ENCODE assay signal across 30 cellular contexts in the genomic region with DNA sequence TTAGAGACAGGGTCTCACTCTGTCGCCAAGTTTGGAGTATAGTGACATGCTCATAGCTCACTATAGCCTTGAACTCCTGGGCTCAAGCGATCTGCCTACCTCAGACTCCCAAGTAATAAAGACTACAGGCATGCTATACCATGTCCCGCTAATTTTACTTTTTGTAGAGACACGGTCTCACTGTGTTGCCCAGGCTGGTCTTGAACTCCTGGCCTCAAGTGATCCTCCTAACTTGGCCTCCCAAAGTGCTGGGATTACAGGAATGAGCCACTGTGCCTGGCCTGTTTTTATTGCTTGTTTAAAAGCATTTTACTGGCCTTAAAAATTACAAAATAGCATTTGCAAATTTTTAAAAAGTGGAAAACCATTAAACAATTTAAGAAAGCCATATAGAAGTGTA.
"Had no signal": no experiment of that assay in that cellular context is flagged by ENCODE, and none has a peak within 500 bp of the region (broad histone marks: within the 10 kb centered on the region; RNA-seq: fewer than 3 reads in every experiment).

No MANE protein-coding gene starts in this region.

- H3K27ac Mint-ChIP-seq: activated CD4-positive, alpha-beta T cell treated with anti-CD3 and anti-CD28 coated beads, Interleukin-2, amount 10 ng/mL, durations not matched to agents 7 days and 5 days; activated CD8-positive, alpha-beta T cell treated with anti-CD3 and anti-CD28 coated beads for 36 hours; activated naive CD8-positive, alpha-beta T cell; activated T-helper 17 cell treated with anti-CD3 and anti-CD28 coated beads, Interleukin-2, amount 50 U/mL, for 72 hours; dendritic cell treated with granulocyte-macrophage colony-stimulating factor and Interleukin-4, amounts not matched to agents 40 ng/mL and 50 ng/mL, for 4 days had no signal

- H3K4me3 ChIP-seq: coronary artery, dorsolateral prefrontal cortex, esophagus muscularis mucosa, gastrocnemius medialis, heart left ventricle had no signal

- H3K27ac ChIP-seq: brain microvascular endothelial cell, coronary artery, dorsolateral prefrontal cortex, esophagus muscularis mucosa, foreskin keratinocyte, gastrocnemius medialis, heart left ventricle had no signal

- H3K9me3 ChIP-seq: esophagus muscularis mucosa, gastrocnemius medialis had no signal

- ATAC-seq: activated CD8-positive, alpha-beta T cell treated with anti-CD3 and anti-CD28 coated beads for 36 hours; activated T-cell treated with anti-CD3 and anti-CD28 coated beads, Interleukin-2, amount 50 U/mL, for 4 hours; activated T-helper 17 cell treated with anti-CD3 and anti-CD28 coated beads, Interleukin-2, amount 50 U/mL, for 72 hours; foreskin keratinocyte; gastrocnemius medialis; heart left ventricle had no signal

- DNase-seq: activated CD4-positive, alpha-beta T cell treated with anti-CD3 and anti-CD28 coated beads for 1 hour; activated CD4-positive, alpha-beta T cell treated with anti-CD3 and anti-CD28 coated beads for 4 hours; activated CD4-positive, alpha-beta T cell treated with anti-CD3 and anti-CD28 coated beads, Interleukin-2, amount 10 ng/mL, durations not matched to agents 7 days and 5 days; activated CD4-positive, alpha-beta T cell treated with anti-CD3 and anti-CD28 coated beads, Interleukin-2, amount 50 U/mL, for 4 hours; activated CD8-positive, alpha-beta memory T cell treated with anti-CD3 and anti-CD28 coated beads for 24 hours; activated CD8-positive, alpha-beta T cell treated with anti-CD3 and anti-CD28 coated beads for 36 hours; activated effector memory CD4-positive, alpha-beta T cell treated with Interleukin-2 at 50 U/mL for 16 hours; activated gamma-delta T cell treated with Interleukin-2 at 50 U/mL for 16 hours; activated naive CD4-positive, alpha-beta T cell treated with anti-CD3 and anti-CD28 coated beads, Interleukin-2, amount 50 U/mL, for 16 hours; activated naive CD4-positive, alpha-beta T cell treated with Interleukin-2 at 50 U/mL for 16 hours; activated T-cell treated with anti-CD3 and anti-CD28 coated beads, Interleukin-2, amount 50 U/mL, for 4 hours; amniotic stem cell; anterior cingulate cortex; brain microvascular endothelial cell; dorsolateral prefrontal cortex; effector memory CD4-positive, alpha-beta T cell; erythroblast; foreskin keratinocyte; gastrocnemius medialis; glutamatergic neuron; heart left ventricle; T-helper 2 cell had no signal

- H3K36me3 ChIP-seq: brain microvascular endothelial cell, esophagus muscularis mucosa, gastrocnemius medialis, heart left ventricle had no signal

- H3K27me3 ChIP-seq: brain microvascular endothelial cell, dorsolateral prefrontal cortex, esophagus muscularis mucosa, foreskin keratinocyte, gastrocnemius medialis, heart left ventricle had no signal

- H3K4me1 ChIP-seq: gastrocnemius medialis, heart left ventricle had no signal

- H3K4me1 Mint-ChIP-seq: activated CD4-positive, alpha-beta T cell treated with anti-CD3 and anti-CD28 coated beads, Interleukin-2, amount 10 ng/mL, durations not matched to agents 7 days and 5 days had no signal

- H3K4me3 Mint-ChIP-seq: activated CD4-positive, alpha-beta T cell treated with anti-CD3 and anti-CD28 coated beads, Interleukin-2, amount 10 ng/mL, durations not matched to agents 7 days and 5 days; activated CD8-positive, alpha-beta T cell treated with anti-CD3 and anti-CD28 coated beads for 36 hours; activated naive CD8-positive, alpha-beta T cell; activated T-cell treated with anti-CD3 and anti-CD28 coated beads, Interleukin-2, amount 50 U/mL, for 4 hours; activated T-helper 17 cell treated with anti-CD3 and anti-CD28 coated beads, Interleukin-2, amount 50 U/mL, for 72 hours; central memory CD8-positive, alpha-beta T cell; dendritic cell treated with granulocyte-macrophage colony-stimulating factor and Interleukin-4, amounts not matched to agents 40 ng/mL and 50 ng/mL, for 4 days had no signal

- H3K9me3 Mint-ChIP-seq: activated CD4-positive, alpha-beta T cell treated with anti-CD3 and anti-CD28 coated beads, Interleukin-2, amount 10 ng/mL, durations not matched to agents 7 days and 5 days; central memory CD8-positive, alpha-beta T cell; dendritic cell treated with granulocyte-macrophage colony-stimulating factor and Interleukin-4, amounts not matched to agents 40 ng/mL and 50 ng/mL, for 4 days had no signal

- FAIRE-seq: astrocyte, bronchial epithelial cell had no signal

- H3K27me3 Mint-ChIP-seq: activated CD8-positive, alpha-beta T cell treated with anti-CD3 and anti-CD28 coated beads for 36 hours; activated naive CD8-positive, alpha-beta T cell; activated T-helper 17 cell treated with anti-CD3 and anti-CD28 coated beads, Interleukin-2, amount 50 U/mL, for 72 hours; central memory CD8-positive, alpha-beta T cell had no signal
